In genomic region chr11:118714416-118714815, GRCh38 we compare ENCODE assay signal across 18 cellular contexts. TPM values are rescaled to one million over a fixed set of nuclear protein-coding genes. Genes with fewer than 3 reads are reported as not detected.
"Had no signal": no experiment of that assay in that cellular context is flagged by ENCODE, and none has a peak within 500 bp of the region (broad histone marks: within the 10 kb centered on the region; RNA-seq: fewer than 3 reads in every experiment).

No MANE protein-coding gene starts in this region.

RNA-seq across cellular contexts. Expression of gene TREH, which starts 35.0 kb away (rescaled TPM):
- total RNA-seq: activated CD4-positive, alpha-beta memory T cell treated with anti-CD3 and anti-CD28 coated beads for 36 hours; activated CD4-positive, alpha-beta T cell treated with anti-CD3 and anti-CD28 coated beads for 36 hours; activated CD4-positive, alpha-beta T cell treated with anti-CD3 and anti-CD28 coated beads, Interleukin-2, amount 10 ng/mL, durations not matched to agents 24 days and 14 days; activated CD8-positive, alpha-beta memory T cell treated with anti-CD3 and anti-CD28 coated beads for 36 hours; activated CD8-positive, alpha-beta memory T cell treated with anti-CD3 and anti-CD28 coated beads, Interleukin-2, amount 10 ng/mL, durations not matched to agents 7 days and 5 days; activated CD8-positive, alpha-beta T cell treated with anti-CD3 and anti-CD28 coated beads, Interleukin-2, amount 10 ng/mL, durations not matched to agents 7 days and 5 days; activated naive CD4-positive, alpha-beta T cell treated with anti-CD3 and anti-CD28 coated beads for 36 hours; activated naive CD8-positive, alpha-beta T cell treated with anti-CD3 and anti-CD28 coated beads for 36 hours; activated T-helper 1 cell treated with anti-CD3 and anti-CD28 coated beads, Interleukin-12 subunit alpha, Interleukin-12 subunit beta, Interleukin-2, Interleukin-4 antibody, amounts not matched to agents 30 ng/mL and 10 ng/mL and 1 ng/mL, durations not matched to agents 14 hours and 24 hours and 36 hours; activated T-helper 2 cell treated with anti-CD3 and anti-CD28 coated beads, Interferon-gamma antibody, Interleukin-2, Interleukin-4, amounts not matched to agents 10 μg/mL and 5 μg/mL and 100 μg/mL, durations not matched to agents 14 hours and 24 hours and 36 hours; adrenal gland; aorta; chondrocyte; dermis blood vessel endothelial cell; esophagus muscularis mucosa; foreskin keratinocyte; gastrocnemius medialis; T-helper 17 cell had no signal
